ENCODE assay signal across 10 cellular contexts in genomic region chr1:54806931-54807611, GRCh38. TPM values are rescaled to one million over a fixed set of nuclear protein-coding genes. Genes with fewer than 3 reads are reported as not detected.
DNase-seq lines count a peak whose midpoint lies in the region; ATAC-seq and TF ChIP-seq lines count a peak whose summit lies in the region.
"Had no signal": no experiment of that assay in that cellular context is flagged by ENCODE, and none has a peak within 500 bp of the region (broad histone marks: within the 10 kb centered on the region; RNA-seq: fewer than 3 reads in every experiment).

No MANE protein-coding gene starts in this region.

- no peaks in the 10 kb centered on the region for H3K9me3 ChIP-seq in H9 (ENCODE audit: control insufficient read depth, low read depth, low read length)

- H3K4me2 ChIP-seq in H9 (ENCODE audit: insufficient read depth, insufficient read length, low read length) = no peak overlapping the region

- H2BK12ac ChIP-seq in H9 (ENCODE audit: insufficient read length, low read depth, low read length) = no peak overlapping the region

- H2BK120ac ChIP-seq in H9 (ENCODE audit: low read depth, low read length, poor library complexity, severe bottlenecking) = no peak overlapping the region

- H3K9ac ChIP-seq in H9 (ENCODE audit: extremely low read depth, insufficient read length, low read length) = no peak overlapping the region

- no peak for TF ChIP-seq CTCF in H9 (conservative IDR thresholded peaks at IDR 0.05)

- no peaks in the 10 kb centered on the region for H3K23me2 ChIP-seq in H9 (ENCODE audit: insufficient read length, low read depth, low read length, poor library complexity, severe bottlenecking)

- no peak overlapping the region for H3K18ac ChIP-seq in H9 (ENCODE audit: insufficient read length, low read depth, low read length)

- WGBS in H9 (ENCODE audit: extremely low coverage, insufficient read length, low lambda C conversion rate) = no CpG with 5 or more reads among the region's 11 CpGs

- peaks cover 11 to 12% of the 10 kb centered on the region in 2 experiments for H3K4me1 Mint-ChIP-seq in H9
- H3K4me1 Mint-ChIP-seq in activated CD4-positive, alpha-beta memory T cell treated with anti-CD3 and anti-CD28 coated beads, Interleukin-2, amount 10 ng/mL, durations not matched to agents 7 days and 5 days = peaks cover 80% of the 10 kb centered on the region

- H3K79me2 ChIP-seq in H9 (ENCODE audit: insufficient read depth, low read length) = no peaks in the 10 kb centered on the region

- no peak overlapping the region for H2AK5ac ChIP-seq in H9 (ENCODE audit: insufficient read length, low read length)

- no peak overlapping the region for H3K56ac ChIP-seq in H9 (ENCODE audit: insufficient read length, low read depth, low read length)

- H3K9me3 Mint-ChIP-seq in H9 = no peaks in the 10 kb centered on the region
- no peaks in the 10 kb centered on the region for H3K9me3 Mint-ChIP-seq in activated CD4-positive, alpha-beta memory T cell treated with anti-CD3 and anti-CD28 coated beads, Interleukin-2, amount 10 ng/mL, durations not matched to agents 7 days and 5 days

- H3K27ac Mint-ChIP-seq in H9 = no peak overlapping the region
- H3K27ac Mint-ChIP-seq in activated CD4-positive, alpha-beta memory T cell treated with anti-CD3 and anti-CD28 coated beads, Interleukin-2, amount 10 ng/mL, durations not matched to agents 7 days and 5 days = peak overlapping the region; percentile 81

- H3K23ac ChIP-seq in H9 (ENCODE audit: insufficient read length, low read depth, low read length) = no peak overlapping the region

- ATAC-seq in left colon (peak; percentile 17), GM21526 (IDR thresholded peaks at IDR 0.05; ENCODE audit: low FRiP score, unreplicated experiment) (no peak), HG02571 (IDR thresholded peaks at IDR 0.05; ENCODE audit: unreplicated experiment) (no peak)

- H4K8ac ChIP-seq in H9 (replicated peaks; ENCODE audit: insufficient read length, low read depth, low read length) = no peak overlapping the region

- H2BK5ac ChIP-seq in H9 (ENCODE audit: insufficient read length, low read length) = no peak overlapping the region

- no peaks in the 10 kb centered on the region for H3K79me1 ChIP-seq in H9 (ENCODE audit: insufficient read depth, low read depth, low read length, poor library complexity, severe bottlenecking)

- no peak overlapping the region; the same call in 1 of the 2 replicates for H3K14ac ChIP-seq in H9 (ENCODE audit: insufficient read depth, low read length)

- no peaks in the 10 kb centered on the region for H3K36me3 Mint-ChIP-seq in H9 (ENCODE audit: insufficient read depth in 1 of 3, low read depth in 3 of 3)
- no peaks in the 10 kb centered on the region for H3K36me3 Mint-ChIP-seq in activated CD4-positive, alpha-beta memory T cell treated with anti-CD3 and anti-CD28 coated beads, Interleukin-2, amount 10 ng/mL, durations not matched to agents 7 days and 5 days (ENCODE audit: low read depth)

- H3K27me3 ChIP-seq in H9 (ENCODE audit: insufficient read depth, low read length) = no peaks in the 10 kb centered on the region

- CTCF ChIA-PET in activated CD4-positive, alpha-beta memory T cell treated with anti-CD3 and anti-CD28 coated beads, Interleukin-2, amount 10 ng/mL, durations not matched to agents 7 days and 5 days (lab: Charles Lee) = interaction anchor here (0.6 to 2.0 kb wide), 10 partner anchors 8 to 626 kb away, joined by 3 to 13 read pairs (median 6); partner anchors contain the start of gene TTC4
- CTCF ChIA-PET in HEK293T (lab: Yijun Ruan, JAX) = interaction anchor here (0.6 to 1.0 kb wide), 3 partner anchors 15 to 747 kb away, joined by 3 to 6 read pairs (median 5); no protein-coding TSS in a partner anchor

- peaks cover 29% of the 10 kb centered on the region for H3K27me3 Mint-ChIP-seq in H9 (ENCODE audit: low read depth)
- H3K27me3 Mint-ChIP-seq in activated CD4-positive, alpha-beta memory T cell treated with anti-CD3 and anti-CD28 coated beads, Interleukin-2, amount 10 ng/mL, durations not matched to agents 7 days and 5 days = peaks cover 3% of the 10 kb centered on the region

- POLR2A ChIA-PET in activated CD4-positive, alpha-beta memory T cell treated with anti-CD3 and anti-CD28 coated beads, Interleukin-2, amount 10 ng/mL, durations not matched to agents 7 days and 5 days (lab: Charles Lee) = interaction anchor here (0.6 to 1.7 kb wide), 10 partner anchors 8 to 755 kb away, joined by 3 to 6 read pairs (median 3); partner anchors contain the start of gene TTC4
- POLR2A ChIA-PET in HEK293T (lab: Yijun Ruan, JAX) = no interaction called here

- no peak overlapping the region for H3K4ac ChIP-seq in H9 (ENCODE audit: low read depth, low read length)

- H2BK20ac ChIP-seq in H9 (ENCODE audit: low read depth, low read length, poor library complexity, severe bottlenecking) = no peak overlapping the region

- intact Hi-C loops in left colon (cut with DNase I, micrococcal nuclease) = no loop called here

- H3K4me1 ChIP-seq in H9 (ENCODE audit: insufficient read depth, low read length) = no peaks in the 10 kb centered on the region

- H4K5ac ChIP-seq in H9 (ENCODE audit: insufficient read length, low read depth, low read length) = no peak overlapping the region

- no peak overlapping the region for H3K27ac ChIP-seq in H9 (ENCODE audit: insufficient read length, low read depth, low read length)

- H4K91ac ChIP-seq in H9 (ENCODE audit: insufficient read length, low read depth, low read length) = no peak overlapping the region

- no peaks in the 10 kb centered on the region for H4K20me1 ChIP-seq in H9 (ENCODE audit: control insufficient read depth, insufficient read depth, insufficient read length)

- no peak overlapping the region for H2AFZ ChIP-seq in H9 (ENCODE audit: low read length)

- H2BK15ac ChIP-seq in H9 (ENCODE audit: low read depth, low read length) = no peak overlapping the region

- H3T11ph ChIP-seq in H9 (ENCODE audit: low read length) = no peak overlapping the region

- DNase-seq in AG08395 (ENCODE audit: low spot score) = peak; percentile 61
- DNase-seq in H9 = peak; percentile 22
- DNase-seq in activated CD4-positive, alpha-beta memory T cell treated with anti-CD3 and anti-CD28 coated beads, Interleukin-2, amount 10 ng/mL, durations not matched to agents 7 days and 5 days = peak; percentile 80
- no peak for DNase-seq in left colon
- DNase-seq in HEK293T (ENCODE audit: extremely low spot score) = no peak
- no peak for DNase-seq in NCI-H524 (lab: John Stamatoyannopoulos, UW)
- DNase-seq: substantia nigra had no signal

- no peak overlapping the region for H3K4me3 Mint-ChIP-seq in H9
- H3K4me3 Mint-ChIP-seq in activated CD4-positive, alpha-beta memory T cell treated with anti-CD3 and anti-CD28 coated beads, Interleukin-2, amount 10 ng/mL, durations not matched to agents 7 days and 5 days = no peak overlapping the region

TF ChIP-seq in HEK293T, 16 proteins besides CTCF, POLR2A, EP300 and RAD21:
- TF ChIP-seq FOXK2 (IDR thresholded peaks at IDR 0.05) (no peak), NFRKB (IDR thresholded peaks at IDR 0.05) (no peak), HDGF (IDR thresholded peaks at IDR 0.05; ENCODE audit: borderline replicate concordance) (no peak), ARNT (IDR thresholded peaks at IDR 0.05) (no peak), ELF4 (IDR thresholded peaks at IDR 0.05) (no peak), BHLHE40 (IDR thresholded peaks at IDR 0.05; ENCODE audit: borderline replicate concordance) (no peak), CTBP1 (IDR thresholded peaks at IDR 0.05; ENCODE audit: borderline replicate concordance) (no peak), SP1 (IDR thresholded peaks at IDR 0.05) (no peak), SUZ12 (IDR thresholded peaks at IDR 0.05) (no peak), FOXA1 (IDR thresholded peaks at IDR 0.05) (no peak), FOXM1 (IDR thresholded peaks at IDR 0.05; ENCODE audit: borderline replicate concordance) (no peak), TARDBP (IDR thresholded peaks at IDR 0.05) (no peak), L3MBTL2 (conservative IDR thresholded peaks at IDR 0.05) (no peak), ZNF384 (IDR thresholded peaks at IDR 0.05) (no peak)
- TF ChIP-seq, protein P1, sequence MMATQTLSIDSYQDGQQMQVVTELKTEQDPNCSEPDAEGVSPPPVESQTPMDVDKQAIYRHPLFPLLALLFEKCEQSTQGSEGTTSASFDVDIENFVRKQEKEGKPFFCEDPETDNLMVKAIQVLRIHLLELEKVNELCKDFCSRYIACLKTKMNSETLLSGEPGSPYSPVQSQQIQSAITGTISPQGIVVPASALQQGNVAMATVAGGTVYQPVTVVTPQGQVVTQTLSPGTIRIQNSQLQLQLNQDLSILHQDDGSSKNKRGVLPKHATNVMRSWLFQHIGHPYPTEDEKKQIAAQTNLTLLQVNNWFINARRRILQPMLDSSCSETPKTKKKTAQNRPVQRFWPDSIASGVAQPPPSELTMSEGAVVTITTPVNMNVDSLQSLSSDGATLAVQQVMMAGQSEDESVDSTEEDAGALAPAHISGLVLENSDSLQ (IDR thresholded peaks at IDR 0.05) = no peak

RNA-seq across cellular contexts. Expression of gene TTC22, which starts 5.9 kb away (rescaled TPM):
- total RNA-seq in H9 (2021) (0.55 and 0.59 TPM in 2 replicates), left colon (10 to 100 TPM; 88.7 to 94.5 TPM)
- 10 to 100 TPM; 19.8 to 20.9 TPM for total RNA-seq in activated CD4-positive, alpha-beta memory T cell treated with anti-CD3 and anti-CD28 coated beads, Interleukin-2, amount 10 ng/mL, durations not matched to agents 7 days and 5 days
- total RNA-seq: OCI-LY7 had no signal

RNA-seq across cellular contexts. Expression of gene PARS2, which starts 42.7 kb away (rescaled TPM):
- 10.2 and 10.6 TPM in 2 replicates for total RNA-seq in H9 (2021)
- total RNA-seq in activated CD4-positive, alpha-beta memory T cell treated with anti-CD3 and anti-CD28 coated beads, Interleukin-2, amount 10 ng/mL, durations not matched to agents 7 days and 5 days = 1 to 10 TPM; 3.3 to 4.0 TPM
- total RNA-seq in left colon = 10 to 100 TPM in 1 of 2 donors, 1 to 10 TPM in 1; 9.3 to 11.3 TPM

Comparison
In these comparisons a context has a peak if more than half of its experiments do, and no peak if none do; other contexts are left out.
1. DNase-seq: peak in AG08395 (single experiment), H9 (single experiment) and activated CD4-positive, alpha-beta memory T cell treated with anti-CD3 and anti-CD28 coated beads, Interleukin-2, amount 10 ng/mL, durations not matched to agents 7 days and 5 days (single experiment); none in left colon (0 of 2), HEK293T (single experiment) and NCI-H524 (0 of 2).
2. RNA of gene TTC22, which starts 5.9 kb away (total RNA-seq): 88.7 to 94.5 TPM in left colon and 19.8 to 20.9 TPM in activated CD4-positive, alpha-beta memory T cell treated with anti-CD3 and anti-CD28 coated beads, Interleukin-2, amount 10 ng/mL, durations not matched to agents 7 days and 5 days; 0.55 to 0.59 TPM in H9; every median in the first group is over 10 times any median in the second.